ENCODE assay signal across 9 cellular contexts in the genomic region with DNA sequence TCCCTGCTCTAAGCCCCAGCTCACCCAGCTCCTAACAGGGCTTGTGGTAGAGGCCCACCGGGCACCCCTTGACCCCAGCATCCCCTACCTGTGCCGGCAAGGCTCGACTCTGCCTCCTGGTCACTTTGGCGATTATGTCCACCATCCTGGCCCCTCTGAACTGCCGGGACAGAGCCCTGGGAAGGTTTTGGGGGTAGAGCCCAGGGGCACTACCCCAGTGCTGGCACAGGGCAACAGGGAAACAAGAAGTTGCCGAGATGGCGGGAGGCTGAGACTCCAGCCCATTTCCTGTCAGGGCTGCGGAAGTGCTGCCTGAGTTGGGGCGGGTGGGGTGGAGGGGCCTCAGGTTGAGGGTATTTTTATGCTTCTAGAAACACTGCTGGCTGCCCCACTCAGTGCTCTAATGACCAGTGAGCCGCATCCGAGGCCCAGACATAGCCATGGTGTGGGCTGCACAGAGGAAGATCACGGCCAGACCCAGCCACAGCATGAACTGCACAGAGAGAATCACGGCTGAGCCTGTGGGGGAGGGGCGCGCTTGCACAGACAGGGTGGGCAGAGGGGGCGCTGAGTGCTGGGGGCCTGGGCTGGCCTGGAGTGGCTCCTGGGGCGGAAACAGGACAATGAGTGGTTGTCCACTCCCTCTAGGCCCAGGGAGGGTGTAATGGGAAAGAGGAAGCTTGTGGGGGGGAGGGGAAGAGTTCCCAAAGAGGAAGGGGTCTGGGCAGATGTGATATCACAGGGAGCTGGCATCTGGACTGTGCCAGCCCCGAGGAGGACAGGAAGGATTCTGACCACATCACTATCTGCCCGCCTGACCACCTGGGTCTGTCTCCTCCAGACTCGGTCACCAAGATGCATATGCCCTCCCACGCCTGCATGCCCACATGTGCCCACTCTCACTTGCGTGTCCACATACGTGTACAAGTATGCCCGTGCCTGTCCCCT. TPM values are rescaled to one million over a fixed set of nuclear protein-coding genes. Genes with fewer than 3 reads are reported as not detected.
A peak's percentile ranks its signal among the peaks of the same experiment; 100 is the strongest.
DNase-seq lines count a peak whose midpoint lies in the region; ATAC-seq and TF ChIP-seq lines count a peak whose summit lies in the region.
"Had no signal": no experiment of that assay in that cellular context is flagged by ENCODE, and none has a peak within 500 bp of the region (broad histone marks: within the 10 kb centered on the region; RNA-seq: fewer than 3 reads in every experiment).

No MANE protein-coding gene starts in this region.

- H3K9ac ChIP-seq in SK-N-SH = no peak overlapping the region

- TF ChIP-seq CTCF in SK-N-SH (IDR thresholded peaks at IDR 0.05) = no peak

- no peaks in the 10 kb centered on the region for H3F3A ChIP-seq in SK-N-SH (replicated peaks; ENCODE audit: insufficient read depth)

- no peak overlapping the region for H3K4me2 ChIP-seq in SK-N-SH
- H3K4me2 ChIP-seq: A549 had no signal

- peaks cover 0 to 25% of the 10 kb centered on the region in 2 experiments; a peak in 1 of 4 replicates for H3K4me1 ChIP-seq in SK-N-SH (ENCODE audit: control insufficient read depth in 1 of 2, insufficient read depth in 2 of 2, low read depth in 1 of 2, low read length in 1 of 2)

- H2AFZ ChIP-seq in SK-N-SH (ENCODE audit: low read depth) = no peak overlapping the region

- ATAC-seq in SK-N-SH treated with all-trans-retinoic acid at 6 μM for 48 hours (no peak), Right ventricle myocardium inferior (peak; percentile 45), GM19351 (IDR thresholded peaks at IDR 0.05; ENCODE audit: unreplicated experiment) (no peak), GM19455 (IDR thresholded peaks at IDR 0.05; ENCODE audit: unreplicated experiment) (no peak)

- peak; percentile 59 for DNase-seq in SK-N-SH
- DNase-seq in activated CD4-positive, alpha-beta T cell treated with anti-CD3 and anti-CD28 coated beads, Interleukin-2, amount 50 U/mL, for 4 hours = peak; percentile 43 to 46
- DNase-seq in Right ventricle myocardium inferior (ENCODE audit: missing footprints) = peak; percentile 83
- DNase-seq in stimulated activated CD4-positive, alpha-beta T cell treated with anti-CD3 and anti-CD28 coated beads, Interleukin-2, amount 100 ng/mL, for 48 hours = peak; percentile 48 to 57
- DNase-seq in AG08395 (ENCODE audit: low spot score) = no peak

- H3K9me2 ChIP-seq in SK-N-SH = no peaks in the 10 kb centered on the region

- H3K4me3 ChIP-seq in SK-N-SH (ENCODE audit: low read depth in 2 of 2, low read length in 1 of 2) = no peak overlapping the region
- H3K4me3 ChIP-seq: A549 had no signal

- no peaks in the 10 kb centered on the region for H3K27me3 ChIP-seq in SK-N-SH (ENCODE audit: insufficient read depth)

- no peaks in the 10 kb centered on the region for H3K79me2 ChIP-seq in SK-N-SH (ENCODE audit: insufficient read depth)

- CTCF ChIA-PET in SK-N-SH (lab: Yijun Ruan, JAX) = interaction anchor here (0.6 to 2.6 kb wide), 3 partner anchors 15 to 1504 kb away, joined by 3 to 16 read pairs (median 4); no protein-coding TSS in a partner anchor

- intact Hi-C loops in Right ventricle myocardium inferior (cut with DNase I) = no loop called here

- 87% methylated on average over 20 of the region's 24 CpGs for WGBS in SK-N-SH (ENCODE audit: low lambda C conversion rate)

- TF ChIP-seq RAD21 in SK-N-SH (IDR thresholded peaks at IDR 0.05; ENCODE audit: low read length) = no peak

- H3K36me3 ChIP-seq in SK-N-SH (replicated peaks in 1 of 2; ENCODE audit: control insufficient read depth in 1 of 2, insufficient read depth in 2 of 2, low read length in 1 of 2) = no peaks in the 10 kb centered on the region

- H3K9me3 ChIP-seq in SK-N-SH = no peaks in the 10 kb centered on the region
- H3K9me3 ChIP-seq: A549 had no signal

- no peak for TF ChIP-seq EP300 in SK-N-SH (IDR thresholded peaks at IDR 0.05; ENCODE audit: borderline replicate concordance in 1 of 2, low read depth in 1 of 2, low read length in 1 of 2)

- POLR2A ChIA-PET in SK-N-SH (lab: Yijun Ruan, JAX) = no interaction called here

- no peaks in the 10 kb centered on the region for H4K20me1 ChIP-seq in SK-N-SH (ENCODE audit: insufficient read depth)

- H3K27ac ChIP-seq in SK-N-SH (ENCODE audit: low read depth in 2 of 2, low read length in 1 of 2) = no peak overlapping the region
- H3K27ac ChIP-seq: A549 had no signal

TF ChIP-seq in SK-N-SH, 30 proteins besides CTCF, POLR2A, EP300 and RAD21 (continues in another document):
- TF ChIP-seq ZBTB33 (IDR thresholded peaks at IDR 0.05; ENCODE audit: borderline replicate concordance, low read depth) = no peak
- TF ChIP-seq FOXM1 (IDR thresholded peaks at IDR 0.05; ENCODE audit: low read depth) = no peak

TF ChIP-seq in SK-N-SH treated with all-trans-retinoic acid at 6 μM for 48 hours, 23 proteins besides CTCF, POLR2A, EP300 and RAD21:
- TF ChIP-seq ZNF8 (CRISPR knock-in tag; IDR thresholded peaks at IDR 0.05) (no peak), ZFP30 (CRISPR knock-in tag; IDR thresholded peaks at IDR 0.05) (no peak), OSR1 (CRISPR knock-in tag; IDR thresholded peaks at IDR 0.05) (no peak), GLIS3 (CRISPR knock-in tag; IDR thresholded peaks at IDR 0.05) (no peak), RARB (CRISPR knock-in tag; IDR thresholded peaks at IDR 0.05) (no peak), TSHZ2 (CRISPR knock-in tag; IDR thresholded peaks at IDR 0.05) (no peak), SNAI2 (CRISPR knock-in tag; IDR thresholded peaks at IDR 0.05) (no peak), ZC3H10 (CRISPR knock-in tag; IDR thresholded peaks at IDR 0.05) (no peak), CSDC2 (CRISPR knock-in tag; IDR thresholded peaks at IDR 0.05) (no peak), ZNF70 (CRISPR knock-in tag; IDR thresholded peaks at IDR 0.05) (no peak), PPARA (CRISPR knock-in tag; IDR thresholded peaks at IDR 0.05; ENCODE audit: borderline replicate concordance) (no peak)
TF ChIP-seq in SK-N-SH treated with all-trans-retinoic acid at 6 μM for 48 hours: peak in this region for 0.

RNA-seq across cellular contexts. Expression of gene ARHGAP27, which starts 22.3 kb away (rescaled TPM):
- 2.1 and 4.3 TPM in 2 replicates for polyA plus RNA-seq in SK-N-SH (2012; rRNA removed)
- polyA plus RNA-seq in SK-N-SH (2012; cell fraction: cytosol; rRNA removed) = 0.75 and 0.89 TPM in 2 replicates
- polyA plus RNA-seq in SK-N-SH (2012; cell fraction: nucleus; rRNA removed) = 25.3 and 25.5 TPM in 2 replicates
- total RNA-seq in Right ventricle myocardium inferior = 34.4 TPM
